ENCODE assay signal across 11 cellular contexts in genomic region chr19:16094360-16095070, GRCh38. TPM values are rescaled to one million over a fixed set of nuclear protein-coding genes. Genes with fewer than 3 reads are reported as not detected.
DNase-seq lines count a peak whose midpoint lies in the region; ATAC-seq and TF ChIP-seq lines count a peak whose summit lies in the region.
"Had no signal": no experiment of that assay in that cellular context is flagged by ENCODE, and none has a peak within 500 bp of the region (broad histone marks: within the 10 kb centered on the region; RNA-seq: fewer than 3 reads in every experiment).

No MANE protein-coding gene starts in this region.

- H3K79me2 ChIP-seq in hepatocyte: peaks cover 29% of the 10 kb centered on the region

- H3K4me3 ChIP-seq in hepatocyte: no peak overlapping the region

- DNase-seq in T-helper 1 cell (no peak), hepatocyte (ENCODE audit: low spot score) (no peak), NOMO-1 (lab: John Stamatoyannopoulos, UW; ENCODE audit: unreplicated experiment in 2 of 2) (no peak), GDM1 (lab: John Stamatoyannopoulos, UW) (no peak)
- no peak for DNase-seq in stimulated activated CD4-positive, alpha-beta T cell treated with anti-CD3 and anti-CD28 coated beads, Interleukin-2, amount 100 ng/mL, for 48 hours
- DNase-seq: 8988T, Kasumi-1, occipital lobe had no signal

- peaks cover 26% of the 10 kb centered on the region for H3K4me1 Mint-ChIP-seq in T-helper 1 cell treated with Interleukin-12 subunit alpha and Interleukin-12 subunit beta and Interleukin-4 antibody, amounts not matched to agents 30 μg/mL and 1 μg/mL, for 36 hours (ENCODE audit: low read depth)
- peaks cover 8% of the 10 kb centered on the region for H3K4me1 Mint-ChIP-seq in activated T-helper 17 cell treated with anti-CD3 and anti-CD28 coated beads, Interleukin-2, amount 50 U/mL, for 72 hours
- H3K4me1 Mint-ChIP-seq in stimulated activated memory B cell treated with anti-CD40 and anti-IgM and Interleukin-4, amounts not matched to agents 10 μg/mL and 1 μg/mL and 100 μg/mL, for 72 hours: peaks cover 25% of the 10 kb centered on the region

- TF ChIP-seq CTCF in hepatocyte (IDR thresholded peaks at IDR 0.05; ENCODE audit: poor library complexity): no peak

- H3K27me3 ChIP-seq in hepatocyte: no peaks in the 10 kb centered on the region

- no peak overlapping the region for H3K4me2 ChIP-seq in hepatocyte

- no peak overlapping the region for H2AFZ ChIP-seq in hepatocyte

- no peak overlapping the region for H3K4me3 Mint-ChIP-seq in T-helper 1 cell treated with Interleukin-12 subunit alpha and Interleukin-12 subunit beta and Interleukin-4 antibody, amounts not matched to agents 30 μg/mL and 1 μg/mL, for 36 hours
- H3K4me3 Mint-ChIP-seq in activated T-helper 17 cell treated with anti-CD3 and anti-CD28 coated beads, Interleukin-2, amount 50 U/mL, for 72 hours: peak overlapping the region; percentile 55
- H3K4me3 Mint-ChIP-seq in stimulated activated memory B cell treated with anti-CD40 and anti-IgM and Interleukin-4, amounts not matched to agents 10 μg/mL and 1 μg/mL and 100 μg/mL, for 72 hours: no peak overlapping the region

- no peaks in the 10 kb centered on the region for H3K9me3 ChIP-seq in hepatocyte (ENCODE audit: low read depth)

- peak overlapping the region; percentile 84 for H3K27ac ChIP-seq in hepatocyte

- peaks cover 3% of the 10 kb centered on the region for H3K36me3 ChIP-seq in hepatocyte (replicated peaks; ENCODE audit: insufficient read depth, low read depth)

- H3K9me2 ChIP-seq in hepatocyte (replicated peaks; ENCODE audit: insufficient read depth): no peaks in the 10 kb centered on the region

- WGBS in hepatocyte (ENCODE audit: low lambda C conversion rate, missing lambda C conversion rate): 72% methylated on average over 10 of the region's 10 CpGs

- H3K27ac Mint-ChIP-seq in T-helper 1 cell treated with Interleukin-12 subunit alpha and Interleukin-12 subunit beta and Interleukin-4 antibody, amounts not matched to agents 30 μg/mL and 1 μg/mL, for 36 hours: peak overlapping the region; percentile 62
- H3K27ac Mint-ChIP-seq in activated T-helper 17 cell treated with anti-CD3 and anti-CD28 coated beads, Interleukin-2, amount 50 U/mL, for 72 hours: peak overlapping the region; percentile 78
- H3K27ac Mint-ChIP-seq in stimulated activated memory B cell treated with anti-CD40 and anti-IgM and Interleukin-4, amounts not matched to agents 10 μg/mL and 1 μg/mL and 100 μg/mL, for 72 hours: peak overlapping the region; percentile 20

- H3K36me3 Mint-ChIP-seq in T-helper 1 cell treated with Interleukin-12 subunit alpha and Interleukin-12 subunit beta and Interleukin-4 antibody, amounts not matched to agents 30 μg/mL and 1 μg/mL, for 36 hours (ENCODE audit: low read depth): peaks cover 65% of the 10 kb centered on the region
- H3K36me3 Mint-ChIP-seq in activated T-helper 17 cell treated with anti-CD3 and anti-CD28 coated beads, Interleukin-2, amount 50 U/mL, for 72 hours (ENCODE audit: low read depth): peaks cover 100% of the 10 kb centered on the region
- H3K36me3 Mint-ChIP-seq in stimulated activated memory B cell treated with anti-CD40 and anti-IgM and Interleukin-4, amounts not matched to agents 10 μg/mL and 1 μg/mL and 100 μg/mL, for 72 hours: peaks cover 70% of the 10 kb centered on the region

- ATAC-seq in activated T-helper 17 cell treated with anti-CD3 and anti-CD28 coated beads, Interleukin-2, amount 50 U/mL, for 72 hours (replicated peaks): no peak
- no peak for ATAC-seq in stimulated activated memory B cell treated with anti-CD40 and anti-IgM and Interleukin-4, amounts not matched to agents 10 μg/mL and 1 μg/mL and 100 μg/mL, for 72 hours

- H3K27me3 Mint-ChIP-seq in T-helper 1 cell treated with Interleukin-12 subunit alpha and Interleukin-12 subunit beta and Interleukin-4 antibody, amounts not matched to agents 30 μg/mL and 1 μg/mL, for 36 hours (ENCODE audit: low read depth): no peaks in the 10 kb centered on the region
- H3K27me3 Mint-ChIP-seq in activated T-helper 17 cell treated with anti-CD3 and anti-CD28 coated beads, Interleukin-2, amount 50 U/mL, for 72 hours: no peaks in the 10 kb centered on the region
- no peaks in the 10 kb centered on the region for H3K27me3 Mint-ChIP-seq in stimulated activated memory B cell treated with anti-CD40 and anti-IgM and Interleukin-4, amounts not matched to agents 10 μg/mL and 1 μg/mL and 100 μg/mL, for 72 hours

- no peaks in the 10 kb centered on the region for H4K20me1 ChIP-seq in hepatocyte (ENCODE audit: insufficient read depth, poor library complexity, severe bottlenecking)

- peaks cover 25% of the 10 kb centered on the region for H3K4me1 ChIP-seq in hepatocyte (ENCODE audit: insufficient read depth)

- H3K9me3 Mint-ChIP-seq in T-helper 1 cell treated with Interleukin-12 subunit alpha and Interleukin-12 subunit beta and Interleukin-4 antibody, amounts not matched to agents 30 μg/mL and 1 μg/mL, for 36 hours: no peaks in the 10 kb centered on the region
- no peaks in the 10 kb centered on the region for H3K9me3 Mint-ChIP-seq in activated T-helper 17 cell treated with anti-CD3 and anti-CD28 coated beads, Interleukin-2, amount 50 U/mL, for 72 hours
- H3K9me3 Mint-ChIP-seq in stimulated activated memory B cell treated with anti-CD40 and anti-IgM and Interleukin-4, amounts not matched to agents 10 μg/mL and 1 μg/mL and 100 μg/mL, for 72 hours: no peaks in the 10 kb centered on the region

RNA-seq across cellular contexts. Expression of gene RAB8A, which starts 17.2 kb away (rescaled TPM):
- 100 to 1,000 TPM; 140 to 212 TPM for total RNA-seq in activated T-helper 17 cell treated with anti-CD3 and anti-CD28 coated beads, Interleukin-2, amount 50 U/mL, for 72 hours
- total RNA-seq in hepatocyte: 60.2 and 77.0 TPM in 2 replicates
- 84.4 and 89.5 TPM in 2 replicates for polyA plus RNA-seq in hepatocyte

RNA-seq across cellular contexts. Expression of gene TPM4, which starts 18.2 kb away (rescaled TPM):
- 100 to 1,000 TPM; 474 to 660 TPM for total RNA-seq in activated T-helper 17 cell treated with anti-CD3 and anti-CD28 coated beads, Interleukin-2, amount 50 U/mL, for 72 hours
- 405 and 417 TPM in 2 replicates for total RNA-seq in hepatocyte
- 337 and 344 TPM in 2 replicates for polyA plus RNA-seq in hepatocyte

RNA-seq across cellular contexts. Expression of gene HSH2D, which starts 49.0 kb away (rescaled TPM):
- 10 to 100 TPM; 32.7 to 39.3 TPM for total RNA-seq in activated T-helper 17 cell treated with anti-CD3 and anti-CD28 coated beads, Interleukin-2, amount 50 U/mL, for 72 hours
- total RNA-seq in hepatocyte: 4.0 and 6.1 TPM in 2 replicates
- polyA plus RNA-seq in hepatocyte: 3.5 and 3.7 TPM in 2 replicates
- total RNA-seq: occipital lobe had no signal

Comparison
In these comparisons a context has a peak if more than half of its experiments do, and no peak if none do; other contexts are left out.
1. H3K27ac Mint-ChIP-seq: peak in every context shown above with its lines; median percentile 78 in activated T-helper 17 cell treated with anti-CD3 and anti-CD28 coated beads, Interleukin-2, amount 50 U/mL, for 72 hours; 62 in T-helper 1 cell treated with Interleukin-12 subunit alpha and Interleukin-12 subunit beta and Interleukin-4 antibody, amounts not matched to agents 30 μg/mL and 1 μg/mL, for 36 hours; 20 in stimulated activated memory B cell treated with anti-CD40 and anti-IgM and Interleukin-4, amounts not matched to agents 10 μg/mL and 1 μg/mL and 100 μg/mL, for 72 hours.